ENCODE assay signal across 1 cellular context in genomic region chr10:23438547-23439451, GRCh38.
TF ChIP-seq lines count a peak whose summit lies in the region.

A gene with protein sequence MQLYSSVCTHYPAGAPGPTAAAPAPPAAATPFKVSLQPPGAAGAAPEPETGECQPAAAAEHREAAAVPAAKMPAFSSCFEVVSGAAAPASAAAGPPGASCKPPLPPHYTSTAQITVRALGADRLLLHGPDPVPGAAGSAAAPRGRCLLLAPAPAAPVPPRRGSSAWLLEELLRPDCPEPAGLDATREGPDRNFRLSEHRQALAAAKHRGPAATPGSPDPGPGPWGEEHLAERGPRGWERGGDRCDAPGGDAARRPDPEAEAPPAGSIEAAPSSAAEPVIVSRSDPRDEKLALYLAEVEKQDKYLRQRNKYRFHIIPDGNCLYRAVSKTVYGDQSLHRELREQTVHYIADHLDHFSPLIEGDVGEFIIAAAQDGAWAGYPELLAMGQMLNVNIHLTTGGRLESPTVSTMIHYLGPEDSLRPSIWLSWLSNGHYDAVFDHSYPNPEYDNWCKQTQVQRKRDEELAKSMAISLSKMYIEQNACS (plus strand): TSS chr10:23439075. CDS start chr10:23439458, 383 bp downstream.

TF ChIP-seq in HepG2, 621 proteins besides CTCF, POLR2A, EP300 and RAD21 (continued from another document and continues in another):
- TF ChIP-seq, protein P1, sequence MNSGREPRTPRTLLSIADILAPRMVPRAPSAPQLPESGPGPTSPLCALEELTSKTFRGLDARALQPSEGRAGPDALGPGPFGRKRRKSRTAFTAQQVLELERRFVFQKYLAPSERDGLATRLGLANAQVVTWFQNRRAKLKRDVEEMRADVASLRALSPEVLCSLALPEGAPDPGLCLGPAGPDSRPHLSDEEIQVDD (CRISPR knock-in tag; IDR thresholded peaks at IDR 0.05; ENCODE audit: borderline replicate concordance) = no peak
- TF ChIP-seq SIN3A (IDR thresholded peaks at IDR 0.05; ENCODE audit: borderline replicate concordance, low read depth, low read length) (peak; percentile 76; the same call in 1 of the 2 replicates), ZSCAN30 (CRISPR knock-in tag; IDR thresholded peaks at IDR 0.05) (no peak), ZFP37 (CRISPR knock-in tag; IDR thresholded peaks at IDR 0.05; ENCODE audit: borderline replicate concordance) (no peak), ZMYM4 (CRISPR knock-in tag; IDR thresholded peaks at IDR 0.05) (0 out of 2 replicates have a peak, but pooled peaks have one; percentile 11), ZNF468 (CRISPR knock-in tag; IDR thresholded peaks at IDR 0.05) (0 out of 2 replicates have a peak, but pooled peaks have one; percentile 52), ZNF777 (CRISPR knock-in tag; IDR thresholded peaks at IDR 0.05) (peak; percentile 82; the same call in 1 of the 2 replicates), AFF4 (CRISPR knock-in tag; IDR thresholded peaks at IDR 0.05) (no peak), ZNF674 (CRISPR knock-in tag; IDR thresholded peaks at IDR 0.05; ENCODE audit: low read depth) (no peak), REST (IDR thresholded peaks at IDR 0.05; ENCODE audit: borderline replicate concordance in 1 of 2, low read depth in 1 of 2, low read length in 2 of 2) (no peak), ZFYVE20 (CRISPR knock-in tag; IDR thresholded peaks at IDR 0.05; ENCODE audit: borderline replicate concordance, low read depth) (no peak), ZNF260 (CRISPR knock-in tag; IDR thresholded peaks at IDR 0.05; ENCODE audit: borderline replicate concordance, low read depth) (no peak), ISL2 (CRISPR knock-in tag; IDR thresholded peaks at IDR 0.05) (no peak), ZNF784 (CRISPR knock-in tag; IDR thresholded peaks at IDR 0.05; ENCODE audit: borderline replicate concordance) (no peak), ZNF775 (CRISPR knock-in tag; IDR thresholded peaks at IDR 0.05; ENCODE audit: borderline replicate concordance) (no peak), PRDM4 (CRISPR knock-in tag; IDR thresholded peaks at IDR 0.05; ENCODE audit: borderline replicate concordance) (no peak), NONO (IDR thresholded peaks at IDR 0.05) (no peak), NONO (CRISPR knock-in tag; conservative IDR thresholded peaks at IDR 0.05) (no peak), WIZ (CRISPR knock-in tag; IDR thresholded peaks at IDR 0.05) (no peak), ZNF614 (CRISPR knock-in tag; IDR thresholded peaks at IDR 0.05; ENCODE audit: borderline replicate concordance) (peak; percentile 39; the same call in 1 of the 2 replicates), HNF1B (CRISPR knock-in tag; IDR thresholded peaks at IDR 0.05) (no peak), RBM39 (IDR thresholded peaks at IDR 0.05; ENCODE audit: low read depth, low read length, poor library complexity, severe bottlenecking) (no peak), MLX (CRISPR knock-in tag; IDR thresholded peaks at IDR 0.05) (no peak), REPIN1 (CRISPR knock-in tag; IDR thresholded peaks at IDR 0.05; ENCODE audit: borderline replicate concordance, low read depth) (peak; percentile 28; the same call in 1 of the 2 replicates), ZNF138 (CRISPR knock-in tag; IDR thresholded peaks at IDR 0.05; ENCODE audit: low read depth) (no peak), TMF1 (CRISPR knock-in tag; IDR thresholded peaks at IDR 0.05; ENCODE audit: low read depth) (no peak), CERS6 (CRISPR knock-in tag; IDR thresholded peaks at IDR 0.05) (no peak), AKAP8 (CRISPR knock-in tag; IDR thresholded peaks at IDR 0.05) (no peak)
- TF ChIP-seq, protein P2, sequence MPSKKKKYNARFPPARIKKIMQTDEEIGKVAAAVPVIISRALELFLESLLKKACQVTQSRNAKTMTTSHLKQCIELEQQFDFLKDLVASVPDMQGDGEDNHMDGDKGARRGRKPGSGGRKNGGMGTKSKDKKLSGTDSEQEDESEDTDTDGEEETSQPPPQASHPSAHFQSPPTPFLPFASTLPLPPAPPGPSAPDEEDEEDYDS (CRISPR knock-in tag; IDR thresholded peaks at IDR 0.05) = no peak
- TF ChIP-seq, protein P3, sequence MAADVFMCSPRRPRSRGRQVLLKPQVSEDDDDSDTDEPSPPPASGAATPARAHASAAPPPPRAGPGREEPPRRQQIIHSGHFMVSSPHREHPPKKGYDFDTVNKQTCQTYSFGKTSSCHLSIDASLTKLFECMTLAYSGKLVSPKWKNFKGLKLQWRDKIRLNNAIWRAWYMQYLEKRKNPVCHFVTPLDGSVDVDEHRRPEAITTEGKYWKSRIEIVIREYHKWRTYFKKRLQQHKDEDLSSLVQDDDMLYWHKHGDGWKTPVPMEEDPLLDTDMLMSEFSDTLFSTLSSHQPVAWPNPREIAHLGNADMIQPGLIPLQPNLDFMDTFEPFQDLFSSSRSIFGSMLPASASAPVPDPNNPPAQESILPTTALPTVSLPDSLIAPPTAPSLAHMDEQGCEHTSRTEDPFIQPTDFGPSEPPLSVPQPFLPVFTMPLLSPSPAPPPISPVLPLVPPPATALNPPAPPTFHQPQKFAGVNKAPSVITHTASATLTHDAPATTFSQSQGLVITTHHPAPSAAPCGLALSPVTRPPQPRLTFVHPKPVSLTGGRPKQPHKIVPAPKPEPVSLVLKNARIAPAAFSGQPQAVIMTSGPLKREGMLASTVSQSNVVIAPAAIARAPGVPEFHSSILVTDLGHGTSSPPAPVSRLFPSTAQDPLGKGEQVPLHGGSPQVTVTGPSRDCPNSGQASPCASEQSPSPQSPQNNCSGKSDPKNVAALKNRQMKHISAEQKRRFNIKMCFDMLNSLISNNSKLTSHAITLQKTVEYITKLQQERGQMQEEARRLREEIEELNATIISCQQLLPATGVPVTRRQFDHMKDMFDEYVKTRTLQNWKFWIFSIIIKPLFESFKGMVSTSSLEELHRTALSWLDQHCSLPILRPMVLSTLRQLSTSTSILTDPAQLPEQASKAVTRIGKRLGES (CRISPR knock-in tag; IDR thresholded peaks at IDR 0.05; ENCODE audit: borderline replicate concordance) = no peak
- TF ChIP-seq, protein P4, sequence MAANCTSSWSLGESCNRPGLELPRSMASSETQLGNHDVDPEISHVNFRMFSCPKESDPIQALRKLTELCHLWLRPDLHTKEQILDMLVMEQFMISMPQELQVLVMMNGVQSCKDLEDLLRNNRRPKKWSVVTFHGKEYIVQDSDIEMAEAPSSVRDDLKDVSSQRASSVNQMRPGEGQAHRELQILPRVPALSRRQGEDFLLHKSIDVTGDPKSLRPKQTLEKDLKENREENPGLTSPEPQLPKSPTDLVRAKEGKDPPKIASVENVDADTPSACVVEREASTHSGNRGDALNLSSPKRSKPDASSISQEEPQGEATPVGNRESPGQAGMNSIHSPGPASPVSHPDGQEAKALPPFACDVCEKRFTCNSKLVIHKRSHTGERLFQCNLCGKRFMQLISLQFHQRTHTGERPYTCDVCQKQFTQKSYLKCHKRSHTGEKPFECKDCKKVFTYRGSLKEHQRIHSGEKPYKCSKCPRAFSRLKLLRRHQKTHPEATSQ (CRISPR knock-in tag; IDR thresholded peaks at IDR 0.05; ENCODE audit: borderline replicate concordance) = no peak
- TF ChIP-seq, protein P5, sequence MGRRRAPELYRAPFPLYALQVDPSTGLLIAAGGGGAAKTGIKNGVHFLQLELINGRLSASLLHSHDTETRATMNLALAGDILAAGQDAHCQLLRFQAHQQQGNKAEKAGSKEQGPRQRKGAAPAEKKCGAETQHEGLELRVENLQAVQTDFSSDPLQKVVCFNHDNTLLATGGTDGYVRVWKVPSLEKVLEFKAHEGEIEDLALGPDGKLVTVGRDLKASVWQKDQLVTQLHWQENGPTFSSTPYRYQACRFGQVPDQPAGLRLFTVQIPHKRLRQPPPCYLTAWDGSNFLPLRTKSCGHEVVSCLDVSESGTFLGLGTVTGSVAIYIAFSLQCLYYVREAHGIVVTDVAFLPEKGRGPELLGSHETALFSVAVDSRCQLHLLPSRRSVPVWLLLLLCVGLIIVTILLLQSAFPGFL (CRISPR knock-in tag; IDR thresholded peaks at IDR 0.05) = no peak
